ENCODE assay signal across 28 cellular contexts in genomic region chr4:95511477-95511876, GRCh38. TPM values are rescaled to one million over a fixed set of nuclear protein-coding genes. Genes with fewer than 3 reads are reported as not detected.
"Had no signal": no experiment of that assay in that cellular context is flagged by ENCODE, and none has a peak within 500 bp of the region (broad histone marks: within the 10 kb centered on the region; RNA-seq: fewer than 3 reads in every experiment).

No MANE protein-coding gene starts in this region.

- H3K9ac ChIP-seq: KMS-11 had no signal

- H3K27ac ChIP-seq: KMS-11, SJCRH30 had no signal

- H3K4me2 ChIP-seq: KMS-11 had no signal

- DNase-seq: activated B cell treated with CpG ODN at 0.5 μM for 24 hours; activated CD4-positive, alpha-beta memory T cell treated with anti-CD3 and anti-CD28 coated beads for 36 hours; activated CD4-positive, alpha-beta T cell treated with anti-CD3 and anti-CD28 coated beads for 1 hour; activated CD4-positive, alpha-beta T cell treated with anti-CD3 and anti-CD28 coated beads, Interleukin-2, amount 10 ng/mL, durations not matched to agents 7 days and 5 days; activated CD8-positive, alpha-beta memory T cell treated with anti-CD3 and anti-CD28 coated beads for 24 hours; activated effector memory CD4-positive, alpha-beta T cell treated with anti-CD3 and anti-CD28 coated beads, Interleukin-2, amount 50 U/mL, for 16 hours; activated naive CD4-positive, alpha-beta T cell treated with Interleukin-2 at 50 U/mL for 16 hours; activated T-cell treated with anti-CD3 and anti-CD28 coated beads, Interleukin-2, amount 50 U/mL, for 4 hours; amygdala; MG63; MV-4-11; NCI-H1092 treated with DMSO at 0.1 percent for 48 hours; NCI-H1417 treated with DMSO at 0.1 percent for 48 hours; NCI-H1694; NCI-H2029 treated with DMSO at 0.1 percent for 48 hours; NCI-H2171 treated with DMSO at 0.1 percent for 48 hours; NCI-H226; NCI-H526; NCI-H82; RPMI8226; SJCRH30; T-helper 17 cell; T-helper 9 cell had no signal

- FAIRE-seq: astrocyte had no signal

- H3K4me3 ChIP-seq: MG63, SJCRH30 had no signal

- H3K9me3 ChIP-seq: MG63, SJCRH30 had no signal

- ATAC-seq: activated naive CD4-positive, alpha-beta T cell treated with anti-CD3 and anti-CD28 coated beads, Interleukin-2, amount 50 U/mL, for 72 hours; activated T-cell treated with anti-CD3 and anti-CD28 coated beads, Interleukin-2, amount 50 U/mL, for 4 hours; Right ventricle myocardium inferior; T-helper 17 cell had no signal

- H3K36me3 ChIP-seq: MG63, SJCRH30 had no signal

- H3K27me3 ChIP-seq: MG63, SJCRH30 had no signal

RNA-seq across cellular contexts. Expression of gene UNC5C, which starts 37.3 kb away (rescaled TPM):
- total RNA-seq: activated B cell treated with CpG ODN at 0.5 μM for 24 hours; activated CD4-positive, alpha-beta memory T cell treated with anti-CD3 and anti-CD28 coated beads for 36 hours; activated CD4-positive, alpha-beta T cell treated with anti-CD3 and anti-CD28 coated beads, Interleukin-2, amount 10 ng/mL, durations not matched to agents 7 days and 5 days; activated naive CD4-positive, alpha-beta T cell treated with anti-CD3 and anti-CD28 coated beads, Interleukin-2, amount 50 U/mL, for 72 hours; OCI-LY7; SJCRH30 had no signal
